In the genomic region with DNA sequence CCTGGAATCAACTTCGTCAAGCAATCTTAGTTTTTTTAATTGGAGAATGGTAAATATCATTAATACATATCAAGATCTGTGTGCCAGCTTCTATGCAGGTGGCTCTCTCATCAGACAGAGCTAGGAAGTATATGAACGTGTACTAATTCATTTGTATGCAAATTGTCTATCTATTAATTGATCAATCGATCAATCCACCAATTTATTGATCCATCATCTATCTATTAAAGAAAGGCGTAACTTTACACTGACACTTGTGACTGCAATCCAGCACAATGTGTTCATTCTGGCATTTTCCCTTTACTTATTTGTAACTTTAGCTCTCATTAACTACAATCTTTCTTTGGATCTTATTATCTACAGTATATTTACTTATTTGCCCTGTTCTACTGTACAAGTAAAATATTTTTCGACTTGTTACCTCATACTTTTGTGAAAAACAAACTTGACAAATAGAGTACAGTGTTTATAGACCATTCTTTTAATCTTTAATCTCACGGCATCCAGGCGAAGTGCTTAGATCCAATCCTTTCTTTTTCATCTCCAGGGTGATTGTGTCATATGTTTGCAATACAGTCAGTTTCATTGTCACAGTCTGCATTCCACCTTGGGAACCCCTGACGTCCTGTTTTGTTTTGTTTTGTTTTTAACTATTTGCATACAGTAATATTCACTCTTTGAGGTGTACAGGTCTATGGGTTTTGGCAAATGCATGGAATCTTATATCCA, we compare ENCODE assay signal across 2 cellular contexts.
TF ChIP-seq lines count a peak whose summit lies in the region.

No MANE protein-coding gene starts in this region.

TF ChIP-seq in K562, 482 proteins besides CTCF, POLR2A, EP300 and RAD21 (continued from another document):
- TF ChIP-seq, protein P1, sequence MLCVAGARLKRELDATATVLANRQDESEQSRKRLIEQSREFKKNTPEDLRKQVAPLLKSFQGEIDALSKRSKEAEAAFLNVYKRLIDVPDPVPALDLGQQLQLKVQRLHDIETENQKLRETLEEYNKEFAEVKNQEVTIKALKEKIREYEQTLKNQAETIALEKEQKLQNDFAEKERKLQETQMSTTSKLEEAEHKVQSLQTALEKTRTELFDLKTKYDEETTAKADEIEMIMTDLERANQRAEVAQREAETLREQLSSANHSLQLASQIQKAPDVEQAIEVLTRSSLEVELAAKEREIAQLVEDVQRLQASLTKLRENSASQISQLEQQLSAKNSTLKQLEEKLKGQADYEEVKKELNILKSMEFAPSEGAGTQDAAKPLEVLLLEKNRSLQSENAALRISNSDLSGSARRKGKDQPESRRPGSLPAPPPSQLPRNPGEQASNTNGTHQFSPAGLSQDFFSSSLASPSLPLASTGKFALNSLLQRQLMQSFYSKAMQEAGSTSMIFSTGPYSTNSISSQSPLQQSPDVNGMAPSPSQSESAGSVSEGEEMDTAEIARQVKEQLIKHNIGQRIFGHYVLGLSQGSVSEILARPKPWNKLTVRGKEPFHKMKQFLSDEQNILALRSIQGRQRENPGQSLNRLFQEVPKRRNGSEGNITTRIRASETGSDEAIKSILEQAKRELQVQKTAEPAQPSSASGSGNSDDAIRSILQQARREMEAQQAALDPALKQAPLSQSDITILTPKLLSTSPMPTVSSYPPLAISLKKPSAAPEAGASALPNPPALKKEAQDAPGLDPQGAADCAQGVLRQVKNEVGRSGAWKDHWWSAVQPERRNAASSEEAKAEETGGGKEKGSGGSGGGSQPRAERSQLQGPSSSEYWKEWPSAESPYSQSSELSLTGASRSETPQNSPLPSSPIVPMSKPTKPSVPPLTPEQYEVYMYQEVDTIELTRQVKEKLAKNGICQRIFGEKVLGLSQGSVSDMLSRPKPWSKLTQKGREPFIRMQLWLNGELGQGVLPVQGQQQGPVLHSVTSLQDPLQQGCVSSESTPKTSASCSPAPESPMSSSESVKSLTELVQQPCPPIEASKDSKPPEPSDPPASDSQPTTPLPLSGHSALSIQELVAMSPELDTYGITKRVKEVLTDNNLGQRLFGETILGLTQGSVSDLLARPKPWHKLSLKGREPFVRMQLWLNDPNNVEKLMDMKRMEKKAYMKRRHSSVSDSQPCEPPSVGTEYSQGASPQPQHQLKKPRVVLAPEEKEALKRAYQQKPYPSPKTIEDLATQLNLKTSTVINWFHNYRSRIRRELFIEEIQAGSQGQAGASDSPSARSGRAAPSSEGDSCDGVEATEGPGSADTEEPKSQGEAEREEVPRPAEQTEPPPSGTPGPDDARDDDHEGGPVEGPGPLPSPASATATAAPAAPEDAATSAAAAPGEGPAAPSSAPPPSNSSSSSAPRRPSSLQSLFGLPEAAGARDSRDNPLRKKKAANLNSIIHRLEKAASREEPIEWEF (CRISPR knock-in tag; IDR thresholded peaks at IDR 0.05) = peak; percentile 95
- TF ChIP-seq SMAD2 (IDR thresholded peaks at IDR 0.05; ENCODE audit: low read depth, low read length) (no peak), GTF2F1 (IDR thresholded peaks at IDR 0.05; ENCODE audit: low read depth, low read length) (no peak)
- TF ChIP-seq, protein P2, sequence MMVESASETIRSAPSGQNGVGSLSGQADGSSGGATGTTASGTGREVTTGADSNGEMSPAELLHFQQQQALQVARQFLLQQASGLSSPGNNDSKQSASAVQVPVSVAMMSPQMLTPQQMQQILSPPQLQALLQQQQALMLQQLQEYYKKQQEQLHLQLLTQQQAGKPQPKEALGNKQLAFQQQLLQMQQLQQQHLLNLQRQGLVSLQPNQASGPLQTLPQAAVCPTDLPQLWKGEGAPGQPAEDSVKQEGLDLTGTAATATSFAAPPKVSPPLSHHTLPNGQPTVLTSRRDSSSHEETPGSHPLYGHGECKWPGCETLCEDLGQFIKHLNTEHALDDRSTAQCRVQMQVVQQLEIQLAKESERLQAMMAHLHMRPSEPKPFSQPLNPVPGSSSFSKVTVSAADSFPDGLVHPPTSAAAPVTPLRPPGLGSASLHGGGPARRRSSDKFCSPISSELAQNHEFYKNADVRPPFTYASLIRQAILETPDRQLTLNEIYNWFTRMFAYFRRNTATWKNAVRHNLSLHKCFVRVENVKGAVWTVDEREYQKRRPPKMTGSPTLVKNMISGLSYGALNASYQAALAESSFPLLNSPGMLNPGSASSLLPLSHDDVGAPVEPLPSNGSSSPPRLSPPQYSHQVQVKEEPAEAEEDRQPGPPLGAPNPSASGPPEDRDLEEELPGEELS (CRISPR knock-in tag; IDR thresholded peaks at IDR 0.05; ENCODE audit: borderline replicate concordance) = no peak

TF ChIP-seq in SK-N-SH treated with all-trans-retinoic acid at 6 μM for 48 hours, 23 proteins besides CTCF, POLR2A, EP300 and RAD21 (continued from another document):
- TF ChIP-seq, protein P3, sequence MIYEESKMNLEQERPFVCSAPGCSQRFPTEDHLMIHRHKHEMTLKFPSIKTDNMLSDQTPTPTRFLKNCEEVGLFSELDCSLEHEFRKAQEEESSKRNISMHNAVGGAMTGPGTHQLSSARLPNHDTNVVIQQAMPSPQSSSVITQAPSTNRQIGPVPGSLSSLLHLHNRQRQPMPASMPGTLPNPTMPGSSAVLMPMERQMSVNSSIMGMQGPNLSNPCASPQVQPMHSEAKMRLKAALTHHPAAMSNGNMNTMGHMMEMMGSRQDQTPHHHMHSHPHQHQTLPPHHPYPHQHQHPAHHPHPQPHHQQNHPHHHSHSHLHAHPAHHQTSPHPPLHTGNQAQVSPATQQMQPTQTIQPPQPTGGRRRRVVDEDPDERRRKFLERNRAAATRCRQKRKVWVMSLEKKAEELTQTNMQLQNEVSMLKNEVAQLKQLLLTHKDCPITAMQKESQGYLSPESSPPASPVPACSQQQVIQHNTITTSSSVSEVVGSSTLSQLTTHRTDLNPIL (CRISPR knock-in tag; IDR thresholded peaks at IDR 0.05; ENCODE audit: low read depth) = no peak
- TF ChIP-seq CSDC2 (CRISPR knock-in tag; IDR thresholded peaks at IDR 0.05) = no peak
